In the genomic region with DNA sequence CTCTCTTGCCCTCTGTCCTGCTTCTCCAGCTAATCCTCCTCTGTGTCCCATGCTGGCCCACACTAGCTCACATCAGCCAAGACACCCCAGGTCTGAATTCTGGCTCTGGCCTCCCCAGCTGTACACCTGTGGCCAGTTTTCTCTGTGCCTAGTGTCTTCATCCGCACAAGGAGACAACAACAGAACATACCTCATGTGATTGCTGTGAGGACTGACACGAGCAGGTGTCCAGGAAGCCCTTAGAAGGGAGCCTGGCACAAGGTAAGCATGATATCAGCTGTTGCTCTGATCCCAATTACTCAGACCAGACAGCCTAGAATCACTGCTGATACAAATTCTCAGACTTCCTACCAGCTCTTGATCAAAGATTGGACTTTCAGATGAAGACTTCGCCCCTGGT, we compare ENCODE assay signal across 28 cellular contexts.
DNase-seq lines count a peak whose midpoint lies in the region; ATAC-seq and TF ChIP-seq lines count a peak whose summit lies in the region.
"Had no signal": no experiment of that assay in that cellular context is flagged by ENCODE, and none has a peak within 500 bp of the region (broad histone marks: within the 10 kb centered on the region; RNA-seq: fewer than 3 reads in every experiment).

No MANE protein-coding gene starts in this region.

- H3K9me3 ChIP-seq in right atrium auricular region: peaks cover 0 to 14% of the 10 kb centered on the region in 2 donors
- no peaks in the 10 kb centered on the region for H3K9me3 ChIP-seq in SJCRH30 (replicated peaks)
- peaks cover 7% of the 10 kb centered on the region for H3K9me3 ChIP-seq in WERI-Rb-1 (ENCODE audit: severe bottlenecking)
- H3K9me3 ChIP-seq in CD4-positive, alpha-beta T cell (ENCODE audit: control insufficient read depth, low read length): no peaks in the 10 kb centered on the region
- H3K9me3 ChIP-seq: A549, ascending aorta, stomach, thyroid gland, vagina had no signal

- H3K27me3 ChIP-seq in right atrium auricular region: no peaks in the 10 kb centered on the region
- H3K27me3 ChIP-seq in SJCRH30: no peaks in the 10 kb centered on the region
- peaks cover 65% of the 10 kb centered on the region for H3K27me3 ChIP-seq in WERI-Rb-1 (ENCODE audit: insufficient read depth, low read depth, severe bottlenecking)
- H3K27me3 ChIP-seq in CD4-positive, alpha-beta T cell (ENCODE audit: control insufficient read depth, insufficient read depth, low read length): no peaks in the 10 kb centered on the region
- H3K27me3 ChIP-seq: ascending aorta, thyroid gland, vagina had no signal

- no peak for ATAC-seq in Right ventricle myocardium inferior
- no peak for ATAC-seq in CD4-positive, alpha-beta T cell (ENCODE audit: poor library complexity)
- ATAC-seq: A549; CD8-positive, alpha-beta T cell; HepG2; right cardiac atrium had no signal

- no peaks in the 10 kb centered on the region for H3K9me3 Mint-ChIP-seq in activated T-helper 2 cell treated with anti-CD3 and anti-CD28 coated beads, Interferon-gamma antibody, Interleukin-2, Interleukin-4, amounts not matched to agents 10 μg/mL and 5 μg/mL and 100 μg/mL, durations not matched to agents 14 hours and 24 hours and 36 hours
- H3K9me3 Mint-ChIP-seq in CD4-positive, alpha-beta T cell: no peaks in the 10 kb centered on the region
- H3K9me3 Mint-ChIP-seq: activated CD4-positive, alpha-beta memory T cell treated with anti-CD3 and anti-CD28 coated beads, Interleukin-2, amount 10 ng/mL, durations not matched to agents 7 days and 5 days; CD8-positive, alpha-beta T cell had no signal

- peaks cover 8% of the 10 kb centered on the region for H3K4me1 Mint-ChIP-seq in activated T-helper 2 cell treated with anti-CD3 and anti-CD28 coated beads, Interferon-gamma antibody, Interleukin-2, Interleukin-4, amounts not matched to agents 10 μg/mL and 5 μg/mL and 100 μg/mL, durations not matched to agents 14 hours and 24 hours and 36 hours (ENCODE audit: low read depth)
- H3K4me1 Mint-ChIP-seq in CD4-positive, alpha-beta T cell (ENCODE audit: low read depth): peaks cover 7% of the 10 kb centered on the region

- H3K27me3 Mint-ChIP-seq in activated T-helper 2 cell treated with anti-CD3 and anti-CD28 coated beads, Interferon-gamma antibody, Interleukin-2, Interleukin-4, amounts not matched to agents 10 μg/mL and 5 μg/mL and 100 μg/mL, durations not matched to agents 14 hours and 24 hours and 36 hours (ENCODE audit: low read depth): peaks cover 4% of the 10 kb centered on the region
- H3K27me3 Mint-ChIP-seq in CD4-positive, alpha-beta T cell: peaks cover 26% of the 10 kb centered on the region

- no peaks in the 10 kb centered on the region for H3K36me3 ChIP-seq in right atrium auricular region
- H3K36me3 ChIP-seq in SJCRH30: no peaks in the 10 kb centered on the region
- no peaks in the 10 kb centered on the region for H3K36me3 ChIP-seq in WERI-Rb-1
- H3K36me3 ChIP-seq: ascending aorta, stomach, thyroid gland, vagina had no signal

- H3K36me3 Mint-ChIP-seq in activated T-helper 2 cell treated with anti-CD3 and anti-CD28 coated beads, Interferon-gamma antibody, Interleukin-2, Interleukin-4, amounts not matched to agents 10 μg/mL and 5 μg/mL and 100 μg/mL, durations not matched to agents 14 hours and 24 hours and 36 hours (ENCODE audit: low read depth): no peaks in the 10 kb centered on the region
- no peaks in the 10 kb centered on the region for H3K36me3 Mint-ChIP-seq in CD4-positive, alpha-beta T cell (ENCODE audit: low read depth)
- H3K36me3 Mint-ChIP-seq: activated naive CD8-positive, alpha-beta T cell; CD8-positive, alpha-beta T cell had no signal

- CTCF ChIA-PET in CD4-positive, alpha-beta T cell (lab: Charles Lee): no interaction called here

- H3K27ac ChIP-seq in right atrium auricular region: no peak overlapping the region
- peak overlapping the region; percentile 29 for H3K27ac ChIP-seq in SJCRH30
- no peak overlapping the region for H3K27ac ChIP-seq in WERI-Rb-1
- no peak overlapping the region for H3K27ac ChIP-seq in CD4-positive, alpha-beta T cell (ENCODE audit: low read depth, low read length)
- H3K27ac ChIP-seq: A549, ascending aorta, coronary artery, epithelial cell of prostate, stomach, thyroid gland, vagina had no signal

- H3K4me3 ChIP-seq in right atrium auricular region: no peak overlapping the region
- H3K4me3 ChIP-seq in SJCRH30: no peak overlapping the region
- no peak overlapping the region for H3K4me3 ChIP-seq in WERI-Rb-1 (ENCODE audit: low read depth, low read length)
- H3K4me3 ChIP-seq: A549, ascending aorta, coronary artery, stomach, thyroid gland, vagina had no signal

- peak; percentile 1 for DNase-seq in right atrium auricular region (ENCODE audit: low spot score)
- DNase-seq in Right ventricle myocardium inferior (ENCODE audit: missing footprints): no peak
- peak; percentile 54 to 71 for DNase-seq in SJCRH30
- DNase-seq in iPS-NIHi7 (ENCODE audit: extremely low spot score): peak; percentile 3
- no peak for DNase-seq in WERI-Rb-1
- no peak for DNase-seq in activated T-helper 2 cell treated with anti-CD3 and anti-CD28 coated beads, Interferon-gamma antibody, Interleukin-2, Interleukin-4, amounts not matched to agents 10 μg/mL and 5 μg/mL and 100 μg/mL, durations not matched to agents 14 hours and 24 hours and 36 hours (ENCODE audit: low spot score)
- no peak for DNase-seq in NCI-H1092 (lab: John Stamatoyannopoulos, UW)
- DNase-seq in CD4-positive, alpha-beta T cell: no peak
- DNase-seq: activated CD4-positive, alpha-beta T cell treated with anti-CD3 and anti-CD28 coated beads for 1 hour; activated effector memory CD4-positive, alpha-beta T cell treated with Interleukin-2 at 50 U/mL for 16 hours; effector memory CD4-positive, alpha-beta T cell; HCEC 1CT; NCI-H146; right cardiac atrium; Right ventricle myocardium superior; stimulated activated CD4-positive, alpha-beta T cell treated with anti-CD3 and anti-CD28 coated beads, Interleukin-2, amount 100 ng/mL, for 48 hours; stomach; thyroid gland had no signal

- no peak for TF ChIP-seq CTCF in right atrium auricular region (IDR thresholded peaks at IDR 0.05)
- no peak for TF ChIP-seq CTCF in WERI-Rb-1 (IDR thresholded peaks at IDR 0.05; ENCODE audit: low read depth, low read length)
- no peak for TF ChIP-seq CTCF in CD4-positive, alpha-beta T cell (IDR thresholded peaks at IDR 0.05)

- intact Hi-C loops in Right ventricle myocardium inferior (cut with DNase I): no loop called here
- intact Hi-C loops in activated T-helper 2 cell treated with anti-CD3 and anti-CD28 coated beads, Interferon-gamma antibody, Interleukin-2, Interleukin-4, amounts not matched to agents 10 μg/mL and 5 μg/mL and 100 μg/mL, durations not matched to agents 14 hours and 24 hours and 36 hours (cut with micrococcal nuclease): no loop called here
- intact Hi-C loops in CD4-positive, alpha-beta T cell (cut with DNase I, micrococcal nuclease): no loop called here

- no peaks in the 10 kb centered on the region for H3K4me1 ChIP-seq in right atrium auricular region
- peaks cover 16% of the 10 kb centered on the region for H3K4me1 ChIP-seq in SJCRH30
- H3K4me1 ChIP-seq: A549, ascending aorta, stomach, thyroid gland had no signal

- H3K4me3 Mint-ChIP-seq in activated T-helper 2 cell treated with anti-CD3 and anti-CD28 coated beads, Interferon-gamma antibody, Interleukin-2, Interleukin-4, amounts not matched to agents 10 μg/mL and 5 μg/mL and 100 μg/mL, durations not matched to agents 14 hours and 24 hours and 36 hours (ENCODE audit: low read depth): no peak overlapping the region
- no peak overlapping the region for H3K4me3 Mint-ChIP-seq in CD4-positive, alpha-beta T cell
- H3K4me3 Mint-ChIP-seq: activated CD4-positive, alpha-beta memory T cell treated with anti-CD3 and anti-CD28 coated beads, Interleukin-2, amount 10 ng/mL, durations not matched to agents 7 days and 5 days; activated naive CD8-positive, alpha-beta T cell; CD8-positive, alpha-beta T cell; neural crest cell had no signal

- POLR2A ChIA-PET in CD4-positive, alpha-beta T cell (lab: Charles Lee): no interaction called here

- H3K27ac Mint-ChIP-seq in activated T-helper 2 cell treated with anti-CD3 and anti-CD28 coated beads, Interferon-gamma antibody, Interleukin-2, Interleukin-4, amounts not matched to agents 10 μg/mL and 5 μg/mL and 100 μg/mL, durations not matched to agents 14 hours and 24 hours and 36 hours: no peak overlapping the region
- H3K27ac Mint-ChIP-seq in CD4-positive, alpha-beta T cell: no peak overlapping the region
- H3K27ac Mint-ChIP-seq: activated naive CD8-positive, alpha-beta T cell; CD8-positive, alpha-beta T cell had no signal

Comparison
In these comparisons a context has a peak if more than half of its experiments do, and no peak if none do; other contexts are left out.
1. DNase-seq: peak in right atrium auricular region (single experiment), SJCRH30 (2 of 2) and iPS-NIHi7 (single experiment); none in Right ventricle myocardium inferior (single experiment), WERI-Rb-1 (single experiment), activated T-helper 2 cell treated with anti-CD3 and anti-CD28 coated beads, Interferon-gamma antibody, Interleukin-2, Interleukin-4, amounts not matched to agents 10 μg/mL and 5 μg/mL and 100 μg/mL, durations not matched to agents 14 hours and 24 hours and 36 hours (single experiment), NCI-H1092 (single experiment) and CD4-positive, alpha-beta T cell (0 of 10).